ENCODE assay signal across 8 cellular contexts in the genomic region with DNA sequence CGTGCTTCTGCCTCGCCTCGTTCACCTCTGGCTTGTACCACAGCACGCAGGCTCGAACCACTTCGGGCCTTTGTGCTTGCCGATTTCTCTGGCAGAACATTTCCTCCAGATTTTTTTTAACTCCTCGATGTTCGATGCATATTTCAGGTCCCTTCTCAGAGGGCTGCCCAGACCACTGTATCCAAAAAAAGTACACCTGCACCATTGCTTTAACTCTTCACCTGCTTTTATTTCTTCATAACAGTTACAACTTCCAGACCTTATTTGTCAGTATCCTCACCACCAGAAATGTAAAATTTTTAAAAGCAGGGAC. TPM values are rescaled to one million over a fixed set of nuclear protein-coding genes. Genes with fewer than 3 reads are reported as not detected.
DNase-seq lines count a peak whose midpoint lies in the region; ATAC-seq and TF ChIP-seq lines count a peak whose summit lies in the region.

No MANE protein-coding gene starts in this region.

- ATAC-seq in naive thymus-derived CD4-positive, alpha-beta T cell, result no peak
- ATAC-seq in GM21528 (IDR thresholded peaks at IDR 0.05; ENCODE audit: low FRiP score, unreplicated experiment) (no peak), GM21367 (IDR thresholded peaks at IDR 0.05; ENCODE audit: unreplicated experiment) (no peak)

- H3K27me3 Mint-ChIP-seq in chondrocyte (ENCODE audit: low read depth), result no peaks in the 10 kb centered on the region
- no peaks in the 10 kb centered on the region for H3K27me3 Mint-ChIP-seq in naive thymus-derived CD4-positive, alpha-beta T cell

- peaks cover 6% of the 10 kb centered on the region; the same call in 1 of the 2 replicates for H3K4me1 ChIP-seq in HUES6 (ENCODE audit: control insufficient read depth, insufficient read depth, low read length)
- peaks cover 15 to 29% of the 10 kb centered on the region in 2 donors for H3K4me1 ChIP-seq in naive thymus-derived CD4-positive, alpha-beta T cell (ENCODE audit: control insufficient read depth in 2 of 2, insufficient read depth in 2 of 2, low read length in 2 of 2)

- TF ChIP-seq CTCF in AG10803 (conservative IDR thresholded peaks at IDR 0.05; ENCODE audit: low read length), result no peak
- no peak for TF ChIP-seq CTCF in chondrocyte (IDR thresholded peaks at IDR 0.05)

- H3K4me3 ChIP-seq in AG10803 (ENCODE audit: low read length) (peak overlapping the region; percentile 68), HUES6 (ENCODE audit: low read depth, low read length) (peak overlapping the region; percentile 94)
- peak overlapping the region; percentile 78 for H3K4me3 ChIP-seq in naive thymus-derived CD4-positive, alpha-beta T cell (ENCODE audit: low read length)

- H3K4me1 Mint-ChIP-seq in chondrocyte (ENCODE audit: low read depth), result peaks cover 42% of the 10 kb centered on the region
- H3K4me1 Mint-ChIP-seq in naive thymus-derived CD4-positive, alpha-beta T cell, result peaks cover 16 to 48% (median 36%) of the 10 kb centered on the region in 7 donors

- peak overlapping the region; percentile 85 for H3K4me3 Mint-ChIP-seq in chondrocyte (ENCODE audit: unreplicated experiment)
- peak overlapping the region; percentile 80 to 97 (median 91) for H3K4me3 Mint-ChIP-seq in naive thymus-derived CD4-positive, alpha-beta T cell

- H3K27me3 ChIP-seq in HUES6 (ENCODE audit: control insufficient read depth, insufficient read depth, low read length), result no peaks in the 10 kb centered on the region
- H3K27me3 ChIP-seq in naive thymus-derived CD4-positive, alpha-beta T cell (ENCODE audit: control insufficient read depth in 2 of 2, insufficient read depth in 2 of 2, low read length in 2 of 2), result no peaks in the 10 kb centered on the region

- no peak for DNase-seq in AG10803 (ENCODE audit: low read depth)
- no peak for DNase-seq in chondrocyte (ENCODE audit: low spot score)
- DNase-seq in naive thymus-derived CD4-positive, alpha-beta T cell, result no peak
- no peak for DNase-seq in NCI-H146 (lab: John Stamatoyannopoulos, UW)
- DNase-seq in NCI-H1417 treated with DMSO at 0.1 percent for 48 hours (lab: John Stamatoyannopoulos, UW), result no peak

- H3K27ac Mint-ChIP-seq in chondrocyte (ENCODE audit: unreplicated experiment), result peak overlapping the region; percentile 99
- H3K27ac Mint-ChIP-seq in naive thymus-derived CD4-positive, alpha-beta T cell, result peak overlapping the region; percentile 89 to 100 (median 97)

- H3K9ac ChIP-seq in HUES6 (ENCODE audit: low read length), result peak overlapping the region; percentile 99

- no peaks in the 10 kb centered on the region; the same call in 1 of the 2 replicates for H3K36me3 ChIP-seq in HUES6 (ENCODE audit: control insufficient read depth, insufficient read depth, low read length)
- no peaks in the 10 kb centered on the region for H3K36me3 ChIP-seq in naive thymus-derived CD4-positive, alpha-beta T cell (ENCODE audit: control insufficient read depth in 2 of 3, insufficient read depth in 3 of 3, low read length in 3 of 3)

- intact Hi-C loops in naive thymus-derived CD4-positive, alpha-beta T cell (cut with micrococcal nuclease), result loop anchor here (1.0 to 10.0 kb wide), 19 partner anchors 41 to 1959 kb away; a partner anchor contains a TSS

- no peaks in the 10 kb centered on the region for H3K9me3 ChIP-seq in HUES6 (ENCODE audit: control insufficient read depth, insufficient read depth, low read depth, low read length)
- no peaks in the 10 kb centered on the region for H3K9me3 ChIP-seq in naive thymus-derived CD4-positive, alpha-beta T cell (ENCODE audit: control insufficient read depth in 2 of 3, low read length in 3 of 3)

- POLR2A ChIA-PET in naive thymus-derived CD4-positive, alpha-beta T cell (lab: Charles Lee), result interaction anchor here (0.6 to 3.2 kb wide), 9 partner anchors 76 to 966 kb away, joined by 3 to 19 read pairs (median 5); a partner anchor contains a TSS

- H3K36me3 Mint-ChIP-seq in chondrocyte (ENCODE audit: low read depth), result no peaks in the 10 kb centered on the region
- peaks cover 0 to 5% (median 2%) of the 10 kb centered on the region in 5 donors for H3K36me3 Mint-ChIP-seq in naive thymus-derived CD4-positive, alpha-beta T cell

- no peaks in the 10 kb centered on the region for H3K9me3 Mint-ChIP-seq in chondrocyte (ENCODE audit: low read depth)
- H3K9me3 Mint-ChIP-seq in naive thymus-derived CD4-positive, alpha-beta T cell, result peaks cover 0 to 4% (median 0%) of the 10 kb centered on the region in 11 donors

- peak overlapping the region; percentile 83 for H3K27ac ChIP-seq in HUES6 (ENCODE audit: low read depth, low read length)
- H3K27ac ChIP-seq in naive thymus-derived CD4-positive, alpha-beta T cell (ENCODE audit: low read depth, low read length), result peak overlapping the region; percentile 92

- CTCF ChIA-PET in naive thymus-derived CD4-positive, alpha-beta T cell (lab: Charles Lee), result interaction anchor here (0.6 to 1.1 kb wide), 4 partner anchors 10 to 410 kb away, joined by 3 to 6 read pairs (median 3); no protein-coding TSS in a partner anchor

RNA-seq across cellular contexts. Expression of a gene that starts 1.3 kb away (rescaled TPM):
- 34.6 to 42.0 TPM (median 41.1 TPM) in 3 replicates for total RNA-seq in chondrocyte
- 10 to 100 TPM; 40.9 to 76.1 (median 59.5) TPM for total RNA-seq in naive thymus-derived CD4-positive, alpha-beta T cell
- 10 to 100 TPM; 33.5 to 42.2 TPM for polyA plus RNA-seq in naive thymus-derived CD4-positive, alpha-beta T cell
